9 cellular contexts compared by ENCODE assay signal in the genomic region with DNA sequence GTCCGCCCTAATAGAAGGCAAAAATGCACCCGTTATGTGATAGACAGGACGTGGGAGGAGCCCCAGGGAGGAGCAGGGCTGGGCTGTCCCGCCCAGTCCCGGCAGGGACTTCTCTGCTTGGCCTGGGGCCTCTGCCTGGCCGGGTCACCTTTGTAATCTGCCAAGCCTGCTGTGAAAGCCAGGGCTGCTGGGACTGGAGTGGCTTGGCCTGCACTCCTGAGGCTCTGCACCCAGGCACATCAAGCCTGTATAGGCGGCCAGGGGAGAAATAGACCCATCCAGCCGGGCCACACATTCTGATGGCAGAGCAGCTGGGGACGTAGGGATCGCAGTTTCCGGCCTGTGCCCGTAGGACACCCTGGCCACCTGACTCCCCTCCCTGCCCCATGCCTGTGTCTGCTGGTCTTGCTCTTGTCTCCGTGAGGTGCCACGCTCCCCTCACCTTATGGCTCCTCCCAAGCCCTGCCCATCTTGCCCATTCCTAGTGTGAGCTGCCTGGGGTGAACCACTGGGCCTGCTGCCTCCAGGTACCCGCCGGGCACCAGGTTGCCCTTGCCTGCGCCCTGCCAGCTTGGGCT. TPM values are rescaled to one million over a fixed set of nuclear protein-coding genes. Genes with fewer than 3 reads are reported as not detected.
A peak's percentile ranks its signal among the peaks of the same experiment; 100 is the strongest.
DNase-seq lines count a peak whose midpoint lies in the region; ATAC-seq, FAIRE-seq and TF ChIP-seq lines count a peak whose summit lies in the region.
"Had no signal": no experiment of that assay in that cellular context is flagged by ENCODE, and none has a peak within 500 bp of the region (broad histone marks: within the 10 kb centered on the region; RNA-seq: fewer than 3 reads in every experiment).

No MANE protein-coding gene starts in this region.

- TF ChIP-seq CTCF in IMR-90 (conservative IDR thresholded peaks at IDR 0.05; ENCODE audit: low read depth, low read length), result no peak
- TF ChIP-seq CTCF in chondrocyte (IDR thresholded peaks at IDR 0.05), result no peak
- no peak for TF ChIP-seq CTCF in HepG2 (CRISPR knock-in tag; IDR thresholded peaks at IDR 0.05)
- no peak for TF ChIP-seq CTCF in thyroid gland (IDR thresholded peaks at IDR 0.05)

- POLR2A ChIA-PET in IMR-90 (lab: Charles Lee; ENCODE audit: unreplicated experiment), result interaction anchor here (0.5 kb wide), 1 partner anchor 16 kb away, joined by 10 read pairs; no protein-coding TSS in a partner anchor
- POLR2A ChIA-PET in HepG2 (lab: Yijun Ruan, JAX), result no interaction called here
- POLR2A ChIA-PET in activated CD4-positive, alpha-beta T cell treated with anti-CD3 and anti-CD28 coated beads for 36 hours (lab: Charles Lee), result interaction anchor here (0.6 kb wide), 1 partner anchor 162 kb away, joined by 3 read pairs; no protein-coding TSS in a partner anchor
- POLR2A ChIA-PET in CD4-positive, alpha-beta memory T cell (lab: Charles Lee; ENCODE audit: partially characterized antibody), result interaction anchor here (0.8 kb wide), 1 partner anchor 77 kb away, joined by 3 read pairs; a partner anchor contains a TSS

- H3K4ac ChIP-seq in IMR-90 (ENCODE audit: low read depth, low read length), result no peak overlapping the region

- BruUV-seq in IMR-90 (replicated peaks; lab: Mats Ljungman, UMichigan), result no TSS peak
- no TSS peak for BruUV-seq in HepG2 (replicated peaks; lab: Mats Ljungman, UMichigan)

- in situ Hi-C loops in IMR-90 (cut with MboI; ENCODE audit: low sequenced_read_pairs) (no loop called here), HepG2 (cut with HindIII; ENCODE audit: extremely low pct_ligation_motif_present, low pct_unique_long_range_greater_than_20kb) (no loop called here)

- ATAC-seq in IMR-90 (ENCODE audit: low read depth), result 0 out of 2 replicates have a peak, but pooled peaks have one; percentile 19
- ATAC-seq in HepG2, result peak; percentile 74
- ATAC-seq in activated CD4-positive, alpha-beta T cell treated with anti-CD3 and anti-CD28 coated beads for 36 hours, result no peak
- no peak for ATAC-seq in HG03159 (IDR thresholded peaks at IDR 0.05; ENCODE audit: unreplicated experiment)

- H3K56ac ChIP-seq in IMR-90 (ENCODE audit: extremely low read depth, insufficient read depth, low read length), result no peak overlapping the region

- H4K5ac ChIP-seq in IMR-90 (ENCODE audit: low read depth, low read length), result no peak overlapping the region

- no peak overlapping the region for H3K23ac ChIP-seq in IMR-90 (ENCODE audit: low read depth, low read length)

- H4K20me1 ChIP-seq in IMR-90 (ENCODE audit: insufficient read depth, low read length), result peaks cover 3% of the 10 kb centered on the region; the same call in 1 of the 2 replicates
- no peaks in the 10 kb centered on the region for H4K20me1 ChIP-seq in HepG2 (ENCODE audit: insufficient read depth, low read length)

- intact Hi-C loops in IMR-90 (cut with micrococcal nuclease) (no loop called here), HepG2 (cut with micrococcal nuclease; ENCODE audit: unreplicated experiment) (no loop called here), thyroid gland (cut with DNase I) (no loop called here)
- intact Hi-C loops in activated CD4-positive, alpha-beta T cell treated with anti-CD3 and anti-CD28 coated beads for 36 hours (cut with DNase I, micrococcal nuclease), result no loop called here
- intact Hi-C loops in CD4-positive, alpha-beta memory T cell (cut with micrococcal nuclease), result no loop called here

- H2AFZ ChIP-seq in IMR-90 (replicated peaks; ENCODE audit: low read length, poor library complexity) (peak overlapping the region; percentile 27), HepG2 (ENCODE audit: low read length) (no peak overlapping the region)

- H2AK9ac ChIP-seq in IMR-90 (replicated peaks; ENCODE audit: low read depth, low read length, poor library complexity), result no peak overlapping the region

- DNase-seq in IMR-90, result no peak
- DNase-seq in chondrocyte (ENCODE audit: low spot score), result peak; percentile 78
- DNase-seq in HepG2 (ENCODE audit: low spot score), result peak; percentile 23
- peak; percentile 35 to 51 for DNase-seq in thyroid gland
- no peak for DNase-seq in activated CD4-positive, alpha-beta T cell treated with anti-CD3 and anti-CD28 coated beads for 36 hours
- DNase-seq in HPDE6-E6E7 (ENCODE audit: extremely low spot score), result no peak
- DNase-seq in CD4-positive, alpha-beta memory T cell, result no peak

- H3K36me3 Mint-ChIP-seq in chondrocyte (ENCODE audit: low read depth), result peaks cover 60% of the 10 kb centered on the region
- peaks cover 46% of the 10 kb centered on the region for H3K36me3 Mint-ChIP-seq in activated CD4-positive, alpha-beta T cell treated with anti-CD3 and anti-CD28 coated beads for 36 hours (ENCODE audit: low read depth)
- peaks cover 53 to 79% of the 10 kb centered on the region in 2 donors for H3K36me3 Mint-ChIP-seq in CD4-positive, alpha-beta memory T cell

- H2BK15ac ChIP-seq in IMR-90 (ENCODE audit: low read depth, low read length), result no peak overlapping the region

- no peak for TF ChIP-seq RAD21 in IMR-90 (IDR thresholded peaks at IDR 0.05; ENCODE audit: low read length)
- TF ChIP-seq RAD21 in HepG2 (CRISPR knock-in tag; IDR thresholded peaks at IDR 0.05), result no peak

- dilution Hi-C loops in IMR-90 (cut with HindIII; ENCODE audit: low sequenced_read_pairs, unreplicated experiment), result no loop called here

- H3K4me3 ChIP-seq in IMR-90 (ENCODE audit: insufficient read depth, low read depth, low read length), result no peak overlapping the region
- no peak overlapping the region for H3K4me3 ChIP-seq in HepG2 (replicated peaks in 1 of 3; ENCODE audit: insufficient read depth in 1 of 3, low read depth in 2 of 3, low read length in 3 of 3)
- H3K4me3 ChIP-seq in thyroid gland (replicated peaks in 1 of 3), result no peak overlapping the region
- no peak overlapping the region for H3K4me3 ChIP-seq in CD4-positive, alpha-beta memory T cell (ENCODE audit: low read length in 2 of 2)

- H3K27me3 ChIP-seq in IMR-90 (ENCODE audit: control insufficient read depth, insufficient read depth, low read length) (no peaks in the 10 kb centered on the region), HepG2 (ENCODE audit: control insufficient read depth in 1 of 2, insufficient read depth in 2 of 2, low read length in 2 of 2) (no peaks in the 10 kb centered on the region), thyroid gland (no peaks in the 10 kb centered on the region)
- no peaks in the 10 kb centered on the region for H3K27me3 ChIP-seq in CD4-positive, alpha-beta memory T cell (ENCODE audit: insufficient read depth, low read length)

- H3K9me3 Mint-ChIP-seq in chondrocyte (ENCODE audit: low read depth), result no peaks in the 10 kb centered on the region
- H3K9me3 Mint-ChIP-seq in activated CD4-positive, alpha-beta T cell treated with anti-CD3 and anti-CD28 coated beads for 36 hours (ENCODE audit: low read depth), result no peaks in the 10 kb centered on the region
- H3K9me3 Mint-ChIP-seq in CD4-positive, alpha-beta memory T cell, result peaks cover 0 to 2% (median 0%) of the 10 kb centered on the region in 8 donors
- H3K9me3 Mint-ChIP-seq: T-helper 2 cell treated with Interferon-gamma antibody and Interleukin-4, amounts not matched to agents 5 μg/mL and 100 μg/mL, for 36 hours had no signal

- peaks cover 91% of the 10 kb centered on the region for H3K36me3 ChIP-seq in IMR-90 (ENCODE audit: control insufficient read depth, insufficient read depth, low read length)
- peaks cover 33 to 60% of the 10 kb centered on the region in 2 experiments for H3K36me3 ChIP-seq in HepG2 (replicated peaks in 1 of 2; ENCODE audit: control insufficient read depth in 1 of 2, insufficient read depth in 2 of 2, low read length in 2 of 2)
- H3K36me3 ChIP-seq in thyroid gland, result peaks cover 84 to 97% of the 10 kb centered on the region in 2 donors
- H3K36me3 ChIP-seq in CD4-positive, alpha-beta memory T cell (ENCODE audit: insufficient read depth, low read length), result peaks cover 89% of the 10 kb centered on the region

- H3K4me2 ChIP-seq in IMR-90 (ENCODE audit: low read depth, low read length) (no peak overlapping the region), HepG2 (ENCODE audit: low read depth, low read length) (no peak overlapping the region)

- TF ChIP-seq POLR2A in IMR-90 (IDR thresholded peaks at IDR 0.05; ENCODE audit: low read depth, low read length) (no peak), HepG2 (IDR thresholded peaks at IDR 0.05; ENCODE audit: insufficient read depth in 1 of 2, low read depth in 2 of 2, low read length in 2 of 2) (no peak), thyroid gland (IDR thresholded peaks at IDR 0.05) (no peak)

- no peak overlapping the region for H2AK5ac ChIP-seq in IMR-90 (ENCODE audit: low read depth, low read length)

- WGBS in IMR-90 (ENCODE audit: extremely low coverage in 2 of 2, insufficient read length in 1 of 2), 2 experiments, result 81% methylated on average over 11 of the region's 17 CpGs; no CpG with 5 or more reads in 1 of the 2 experiments
- WGBS in HepG2 (ENCODE audit: low lambda C conversion rate), result 84% methylated on average over 7 of the region's 17 CpGs
- 75 to 95% methylated on average over 8 to 17 of the region's 17 CpGs for WGBS in thyroid gland, 2 donors

- H3K4me1 Mint-ChIP-seq in chondrocyte (ENCODE audit: low read depth), result no peaks in the 10 kb centered on the region
- H3K4me1 Mint-ChIP-seq in activated CD4-positive, alpha-beta T cell treated with anti-CD3 and anti-CD28 coated beads for 36 hours, result no peaks in the 10 kb centered on the region
- H3K4me1 Mint-ChIP-seq in CD4-positive, alpha-beta memory T cell, result no peaks in the 10 kb centered on the region

- TF ChIP-seq EP300 in HepG2 (IDR thresholded peaks at IDR 0.05; ENCODE audit: low read depth in 2 of 2, low read length in 2 of 2) (no peak), HepG2 (CRISPR knock-in tag; IDR thresholded peaks at IDR 0.05; ENCODE audit: borderline replicate concordance) (no peak)

- H3K79me2 ChIP-seq in HepG2 (ENCODE audit: insufficient read depth, low read length), result no peaks in the 10 kb centered on the region

- FAIRE-seq in HepG2 (lab: Jason Lieb, UNC), result no peak

- H3K4me1 ChIP-seq in IMR-90 (ENCODE audit: control insufficient read depth, insufficient read depth, low read length) (no peaks in the 10 kb centered on the region), HepG2 (ENCODE audit: insufficient read depth, low read length) (peaks cover 11% of the 10 kb centered on the region), thyroid gland (peaks cover 0 to 9% of the 10 kb centered on the region in 2 donors)
- no peaks in the 10 kb centered on the region for H3K4me1 ChIP-seq in CD4-positive, alpha-beta memory T cell (ENCODE audit: insufficient read depth, low read length)

- no peaks in the 10 kb centered on the region for H3K9me3 ChIP-seq in IMR-90 (ENCODE audit: control insufficient read depth, insufficient read depth, low read length)
- no peaks in the 10 kb centered on the region for H3K9me3 ChIP-seq in HepG2 (ENCODE audit: low read length)
- no peaks in the 10 kb centered on the region for H3K9me3 ChIP-seq in thyroid gland
- no peaks in the 10 kb centered on the region for H3K9me3 ChIP-seq in CD4-positive, alpha-beta memory T cell (ENCODE audit: control insufficient read depth in 1 of 2, low read length in 2 of 2)

- H3K27ac ChIP-seq in IMR-90 (ENCODE audit: insufficient read depth, low read length), result no peak overlapping the region
- no peak overlapping the region for H3K27ac ChIP-seq in HepG2 (ENCODE audit: extremely low read length, insufficient read depth, low read length)
- peak overlapping the region in 1 of 3 donors; percentile 26 for H3K27ac ChIP-seq in thyroid gland
- H3K27ac ChIP-seq in CD4-positive, alpha-beta memory T cell (ENCODE audit: low read depth, low read length), result no peak overlapping the region

- peaks cover 3 to 24% of the 10 kb centered on the region in 2 experiments; a peak in 2 of 4 replicates for H3K79me1 ChIP-seq in IMR-90 (ENCODE audit: low read depth in 1 of 2, low read length in 2 of 2)

- CTCF ChIA-PET in IMR-90 (lab: Yijun Ruan, JAX), result interaction anchor here (0.7 kb wide), 1 partner anchor 9 kb away, joined by 3 read pairs; no protein-coding TSS in a partner anchor
- CTCF ChIA-PET in HepG2 (lab: Yijun Ruan, JAX; ENCODE audit: low intra/inter-chr PET ratio, low total read pairs), result no interaction called here
- CTCF ChIA-PET in activated CD4-positive, alpha-beta T cell treated with anti-CD3 and anti-CD28 coated beads for 36 hours (lab: Charles Lee), result no interaction called here
- CTCF ChIA-PET in CD4-positive, alpha-beta memory T cell (lab: Charles Lee; ENCODE audit: partially characterized antibody), result no interaction called here

- no peaks in the 10 kb centered on the region for H3K9me1 ChIP-seq in IMR-90 (ENCODE audit: insufficient read depth, low read length)

- H3K27me3 Mint-ChIP-seq in chondrocyte (ENCODE audit: low read depth), result no peaks in the 10 kb centered on the region
- H3K27me3 Mint-ChIP-seq in activated CD4-positive, alpha-beta T cell treated with anti-CD3 and anti-CD28 coated beads for 36 hours, result no peaks in the 10 kb centered on the region
- H3K27me3 Mint-ChIP-seq in CD4-positive, alpha-beta memory T cell, result no peaks in the 10 kb centered on the region

- H3K18ac ChIP-seq in IMR-90 (ENCODE audit: low read depth, low read length), result no peak overlapping the region

- H3K27ac Mint-ChIP-seq in chondrocyte (ENCODE audit: unreplicated experiment), result no peak overlapping the region
- H3K27ac Mint-ChIP-seq in activated CD4-positive, alpha-beta T cell treated with anti-CD3 and anti-CD28 coated beads for 36 hours, result no peak overlapping the region
- peak overlapping the region in 2 of 7 donors; percentile 25 to 41 for H3K27ac Mint-ChIP-seq in CD4-positive, alpha-beta memory T cell
- H3K27ac Mint-ChIP-seq: T-helper 2 cell treated with Interferon-gamma antibody and Interleukin-4, amounts not matched to agents 5 μg/mL and 100 μg/mL, for 36 hours had no signal

- H2BK5ac ChIP-seq in IMR-90 (ENCODE audit: low read depth, low read length, poor library complexity, severe bottlenecking), result no peak overlapping the region

- no peak overlapping the region for H2BK120ac ChIP-seq in IMR-90 (ENCODE audit: low read depth, low read length)

- no peak overlapping the region for H3K4me3 Mint-ChIP-seq in chondrocyte (ENCODE audit: unreplicated experiment)
- no peak overlapping the region for H3K4me3 Mint-ChIP-seq in activated CD4-positive, alpha-beta T cell treated with anti-CD3 and anti-CD28 coated beads for 36 hours
- H3K4me3 Mint-ChIP-seq in CD4-positive, alpha-beta memory T cell, result no peak overlapping the region
- H3K4me3 Mint-ChIP-seq: T-helper 2 cell treated with Interferon-gamma antibody and Interleukin-4, amounts not matched to agents 5 μg/mL and 100 μg/mL, for 36 hours had no signal

- H2BK20ac ChIP-seq in IMR-90 (ENCODE audit: low read depth, low read length), result no peak overlapping the region

- H4K91ac ChIP-seq in IMR-90 (ENCODE audit: insufficient read depth, low read depth, low read length), result no peak overlapping the region

- no peak overlapping the region for H3K14ac ChIP-seq in IMR-90 (replicated peaks; ENCODE audit: low read depth, low read length)

- no peak overlapping the region for H4K8ac ChIP-seq in IMR-90 (ENCODE audit: low read depth in 2 of 2, low read length in 2 of 2)

- H3K9ac ChIP-seq in IMR-90 (ENCODE audit: low read depth, low read length) (no peak overlapping the region), HepG2 (ENCODE audit: insufficient read depth, low read depth, low read length) (no peak overlapping the region)

RNA-seq across cellular contexts. Expression of a gene that starts 28.1 kb away (rescaled TPM):
- total RNA-seq in IMR-90 (2012; rRNA removed), result 36.1 and 37.1 TPM in 2 replicates
- polyA plus RNA-seq in IMR-90 (2012; rRNA removed), result 33.7 and 42.9 TPM in 2 replicates
- 27.9 and 40.6 TPM in 2 replicates for polyA plus RNA-seq in IMR-90 (2012; cell fraction: cytosol; rRNA removed)
- polyA plus RNA-seq in IMR-90 (2012; cell fraction: nucleus; rRNA removed; ENCODE audit: low replicate concordance), result 24.0 and 102 TPM in 2 replicates
- total RNA-seq in chondrocyte, result 23.4 to 41.0 TPM (median 24.0 TPM) in 3 replicates
- 31.1 and 40.2 TPM in 2 replicates for total RNA-seq in HepG2 (2016; rRNA removed; fragmentation: Illumina TruSeq; extraction: Trizol)
- total RNA-seq in HepG2 (2016; cell fraction: cytosol; rRNA removed; fragmentation: Illumina TruSeq; extraction: Trizol; ENCODE audit: low read depth), result 35.7 and 35.9 TPM in 2 replicates
- total RNA-seq in HepG2 (2016; cell fraction: insoluble cytoplasmic fraction; rRNA removed; fragmentation: Illumina TruSeq; extraction: Trizol), result 30.0 and 41.4 TPM in 2 replicates
- total RNA-seq in HepG2 (2016; cell fraction: membrane; rRNA removed; fragmentation: Illumina TruSeq; extraction: Trizol), result 44.4 and 48.2 TPM in 2 replicates
- 29.1 and 30.6 TPM in 2 replicates for total RNA-seq in HepG2 (2016; cell fraction: nucleus; rRNA removed; fragmentation: Illumina TruSeq; extraction: Trizol)
- polyA plus RNA-seq in HepG2 (2011; rRNA removed), result 12.5 and 13.7 TPM in 2 replicates
- polyA plus RNA-seq in HepG2 (2011; cell fraction: cytosol; rRNA removed), result 8.1 and 18.6 TPM in 2 replicates
- 38.0 and 51.4 TPM in 2 replicates for polyA plus RNA-seq in HepG2 (2011; cell fraction: nucleus; rRNA removed)
- polyA plus RNA-seq in HepG2 (2012), result 3.2 and 5.6 TPM in 2 replicates
- polyA plus RNA-seq in HepG2 (2016; cell fraction: cytosol; fragmentation: Illumina TruSeq; extraction: Trizol; ENCODE audit: low read depth), result 38.3 and 39.4 TPM in 2 replicates
- polyA plus RNA-seq in HepG2 (2016; cell fraction: insoluble cytoplasmic fraction; fragmentation: Illumina TruSeq; extraction: Trizol; ENCODE audit: low read depth), result 29.4 and 33.1 TPM in 2 replicates
- polyA plus RNA-seq in HepG2 (2016; cell fraction: membrane; fragmentation: Illumina TruSeq; extraction: Trizol; ENCODE audit: low read depth), result 37.6 and 43.8 TPM in 2 replicates
- polyA plus RNA-seq in HepG2 (2016; cell fraction: nucleus; fragmentation: Illumina TruSeq; extraction: Trizol; ENCODE audit: insufficient read depth, low read depth), result 49.9 and 51.2 TPM in 2 replicates
- 21.4 and 223 TPM in 2 replicates for polyA minus RNA-seq in HepG2 (2011; rRNA and poly(A)+ RNA removed; ENCODE audit: low replicate concordance)
- polyA minus RNA-seq in HepG2 (2011; cell fraction: cytosol; rRNA and poly(A)+ RNA removed), result 7.2 and 10.8 TPM in 2 replicates
- polyA minus RNA-seq in HepG2 (2011; cell fraction: nucleus; rRNA and poly(A)+ RNA removed), result 9.3 and 12.7 TPM in 2 replicates
- total RNA-seq in thyroid gland, result 100 to 1,000 TPM in 2 of 4 donors, 10 to 100 TPM in 2; 86.1 to 179 (median 132) TPM
- total RNA-seq in activated CD4-positive, alpha-beta T cell treated with anti-CD3 and anti-CD28 coated beads for 36 hours, result 10 to 100 TPM; 26.7 to 35.7 TPM
- total RNA-seq in CD4-positive, alpha-beta memory T cell, result 1 to 10 TPM; 4.3 to 4.6 TPM
- 1 to 10 TPM; 1.7 to 2.4 TPM for polyA plus RNA-seq in CD4-positive, alpha-beta memory T cell

Comparison
In these comparisons a context has a peak if more than half of its experiments do, and no peak if none do; other contexts are left out.
1. ATAC-seq: peak in IMR-90 (single experiment) and HepG2 (single experiment); none in activated CD4-positive, alpha-beta T cell treated with anti-CD3 and anti-CD28 coated beads for 36 hours (single experiment) and HG03159 (single experiment).
2. DNase-seq: peak in chondrocyte (single experiment), HepG2 (single experiment) and thyroid gland (2 of 2); none in IMR-90 (single experiment), activated CD4-positive, alpha-beta T cell treated with anti-CD3 and anti-CD28 coated beads for 36 hours (single experiment), HPDE6-E6E7 (single experiment) and CD4-positive, alpha-beta memory T cell (0 of 5).